ENCODE assay signal across 2 cellular contexts in genomic region chr10:5119997-5120396, GRCh38. TPM values are rescaled to one million over a fixed set of nuclear protein-coding genes. Genes with fewer than 3 reads are reported as not detected.
"Had no signal": no experiment of that assay in that cellular context is flagged by ENCODE, and none has a peak within 500 bp of the region (broad histone marks: within the 10 kb centered on the region; RNA-seq: fewer than 3 reads in every experiment).

No MANE protein-coding gene starts in this region.

RNA-seq across cellular contexts. Expression of gene AKR1C3, which starts 25.8 kb away (rescaled TPM):
- total RNA-seq: OCI-LY7, SK-MEL-5 had no signal
